In the genomic region with DNA sequence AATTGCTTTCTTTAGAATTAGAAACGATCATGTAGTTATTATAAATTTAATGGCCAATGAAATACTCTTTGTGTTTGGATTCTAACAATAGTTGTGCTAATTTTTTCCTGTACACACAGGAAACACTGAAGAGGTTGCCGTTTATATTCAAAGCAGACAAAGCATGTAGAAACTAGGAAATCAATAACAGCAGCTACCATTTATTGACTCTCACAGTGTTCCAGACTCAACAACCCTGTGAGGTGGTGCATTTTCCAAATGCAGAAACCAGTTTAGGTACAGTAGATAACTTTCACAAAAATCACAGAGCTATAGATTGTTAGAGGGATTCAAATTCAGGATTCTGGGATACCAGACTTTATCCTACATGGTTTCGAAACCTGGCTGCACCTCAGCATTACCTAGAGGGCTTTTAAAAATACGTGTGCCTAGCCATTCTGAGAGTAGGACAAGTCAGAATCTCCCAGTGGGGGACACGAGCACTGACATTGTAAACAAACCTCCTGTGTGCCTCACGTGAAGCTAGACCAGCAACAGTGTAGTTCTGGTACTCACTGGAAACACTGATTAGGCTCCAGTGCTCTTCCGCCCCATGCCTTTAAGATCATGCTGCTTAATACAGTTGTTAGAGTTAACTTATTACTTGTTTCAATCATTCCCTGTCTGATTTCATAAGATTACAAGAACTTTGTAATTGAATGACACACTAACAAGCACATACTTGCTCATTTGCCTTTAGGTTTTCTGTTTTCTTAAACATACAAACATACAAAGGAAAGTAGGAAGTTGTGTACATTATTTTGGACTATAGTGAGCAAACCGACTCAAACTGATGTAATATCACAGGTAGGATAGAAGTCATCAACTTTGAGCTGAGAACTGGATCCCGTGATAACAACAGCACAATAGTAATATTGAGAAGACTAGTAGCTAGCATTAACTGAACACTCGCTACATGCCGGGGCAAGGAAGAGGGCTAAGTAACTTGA, we compare ENCODE assay signal across 16 cellular contexts.
DNase-seq lines count a peak whose midpoint lies in the region; ATAC-seq and TF ChIP-seq lines count a peak whose summit lies in the region.
"Had no signal": no experiment of that assay in that cellular context is flagged by ENCODE, and none has a peak within 500 bp of the region (broad histone marks: within the 10 kb centered on the region; RNA-seq: fewer than 3 reads in every experiment).

No MANE protein-coding gene starts in this region.

- peaks cover 6% of the 10 kb centered on the region for H3K4me1 ChIP-seq in GM23338 (ENCODE audit: insufficient read depth)
- peaks cover 0 to 3% of the 10 kb centered on the region in 2 donors for H3K4me1 ChIP-seq in esophagus (ENCODE audit: control insufficient read depth in 2 of 2, insufficient read depth in 2 of 2, low read length in 1 of 2)
- H3K4me1 ChIP-seq: left lung, testis had no signal

- no peaks in the 10 kb centered on the region for H3K27me3 ChIP-seq in GM23338 (ENCODE audit: insufficient read depth)
- H3K27me3 ChIP-seq in esophagus (ENCODE audit: control insufficient read depth in 1 of 2, insufficient read depth in 2 of 2, low read length in 2 of 2): no peaks in the 10 kb centered on the region
- H3K27me3 ChIP-seq: left lung, testis had no signal

- no peak for ATAC-seq in GM23338
- ATAC-seq: activated naive CD8-positive, alpha-beta T cell treated with anti-CD3 and anti-CD28 coated beads, Interleukin-2, amount 50 U/mL, for 24 hours; left lung had no signal

- no peak overlapping the region for H3K4me2 ChIP-seq in GM23338

- H3K27me3 Mint-ChIP-seq in GM23338 (ENCODE audit: insufficient read depth, low read depth, poor library complexity): no peaks in the 10 kb centered on the region
- H3K27me3 Mint-ChIP-seq: activated naive CD8-positive, alpha-beta T cell treated with anti-CD3 and anti-CD28 coated beads, Interleukin-2, amount 50 U/mL, for 24 hours had no signal

- no peak for TF ChIP-seq CTCF in GM23338 (conservative IDR thresholded peaks at IDR 0.05; ENCODE audit: low read depth in 2 of 2)

- no peaks in the 10 kb centered on the region for H3K9me3 ChIP-seq in esophagus (ENCODE audit: control insufficient read depth in 2 of 2, insufficient read depth in 1 of 2, low read depth in 1 of 2, low read length in 1 of 2)
- H3K9me3 ChIP-seq: left lung, testis had no signal

- H3F3A ChIP-seq in GM23338 (replicated peaks; ENCODE audit: low read depth): no peaks in the 10 kb centered on the region

- H2AFZ ChIP-seq in GM23338: no peak overlapping the region

- no peaks in the 10 kb centered on the region for H3K9me3 Mint-ChIP-seq in GM23338
- H3K9me3 Mint-ChIP-seq: activated naive CD8-positive, alpha-beta T cell treated with anti-CD3 and anti-CD28 coated beads, Interleukin-2, amount 50 U/mL, for 24 hours had no signal

- no peaks in the 10 kb centered on the region; the same call in 1 of the 2 replicates for H3K36me3 ChIP-seq in GM23338 (ENCODE audit: insufficient read depth)
- H3K36me3 ChIP-seq in esophagus (ENCODE audit: control insufficient read depth in 2 of 2, insufficient read depth in 2 of 2, low read length in 1 of 2): peaks cover 0 to 2% of the 10 kb centered on the region in 2 donors
- H3K36me3 ChIP-seq: left lung had no signal

- 60 to 63% methylated on average over 11 of the region's 11 CpGs for WGBS in esophagus, 2 donors

- H3K36me3 Mint-ChIP-seq in GM23338 (ENCODE audit: low read depth): peaks cover 4% of the 10 kb centered on the region; the same call in 2 of the 3 replicates

- no peak overlapping the region for H3K4me3 Mint-ChIP-seq in GM23338
- H3K4me3 Mint-ChIP-seq: activated naive CD8-positive, alpha-beta T cell treated with anti-CD3 and anti-CD28 coated beads, Interleukin-2, amount 50 U/mL, for 24 hours had no signal

- H3K4me1 Mint-ChIP-seq in GM23338: peaks cover 20% of the 10 kb centered on the region; the same call in 2 of the 3 replicates

- peak; percentile 9 for DNase-seq in COLO668 (lab: John Stamatoyannopoulos, UW; ENCODE audit: unreplicated experiment)
- no peak for DNase-seq in GM23338 (ENCODE audit: low spot score)
- peak; percentile 67 for DNase-seq in NCI-H345 (lab: John Stamatoyannopoulos, UW)
- DNase-seq in NCI-H128 (lab: John Stamatoyannopoulos, UW; ENCODE audit: unreplicated experiment): no peak
- no peak for DNase-seq in central memory CD4-positive, alpha-beta T cell
- no peak for DNase-seq in activated CD8-positive, alpha-beta memory T cell treated with anti-CD3 and anti-CD28 coated beads, Interleukin-2, amount 50 U/mL, for 4 hours
- DNase-seq in activated naive CD4-positive, alpha-beta T cell treated with Interleukin-2 at 50 U/mL for 16 hours: no peak
- DNase-seq: activated CD4-positive, alpha-beta T cell treated with anti-CD3 and anti-CD28 coated beads, Interleukin-2, amount 50 U/mL, for 48 hours; activated naive CD8-positive, alpha-beta T cell treated with anti-CD3 and anti-CD28 coated beads, Interleukin-2, amount 50 U/mL, for 24 hours; activated T-cell treated with anti-CD3 and anti-CD28 coated beads, Interleukin-2, amount 50 U/mL, for 48 hours; DMS53; left lung; NCI-H1694 treated with DMSO at 0.1 percent for 48 hours; small intestine; testis had no signal

- H3K27ac ChIP-seq in GM23338 (ENCODE audit: low read depth) (0 out of 2 replicates have a peak overlapping the region, but pooled peaks have one; percentile 27), esophagus (ENCODE audit: low read depth in 2 of 2, low read length in 1 of 2) (peak overlapping the region; percentile 27 to 71)
- H3K27ac ChIP-seq: left lung, testis had no signal

- no peak overlapping the region; the same call in 1 of the 2 replicates for H3K27ac Mint-ChIP-seq in GM23338
- H3K27ac Mint-ChIP-seq: activated naive CD8-positive, alpha-beta T cell treated with anti-CD3 and anti-CD28 coated beads, Interleukin-2, amount 50 U/mL, for 24 hours had no signal

- H3K4me3 ChIP-seq in GM23338 (no peak overlapping the region), esophagus (ENCODE audit: low read depth in 1 of 2, low read length in 2 of 2) (no peak overlapping the region)
- H3K4me3 ChIP-seq: left lung, testis had no signal

- no peaks in the 10 kb centered on the region for H3K9me2 ChIP-seq in GM23338 (ENCODE audit: insufficient read depth)

- H4K20me1 ChIP-seq in GM23338 (replicated peaks; ENCODE audit: insufficient read depth): 0 out of 2 replicates have a peak, but pooled peaks cover 3% of the 10 kb centered on the region

- peaks cover 43% of the 10 kb centered on the region for H3K79me2 ChIP-seq in GM23338 (replicated peaks; ENCODE audit: insufficient read depth)

TF ChIP-seq in GM23338, 12 proteins besides CTCF, POLR2A, EP300 and RAD21:
- TF ChIP-seq CREB1 (CRISPR knock-in tag; IDR thresholded peaks at IDR 0.05; ENCODE audit: low read depth): no peak
- no peak for TF ChIP-seq EZH2 (IDR thresholded peaks at IDR 0.05; ENCODE audit: low read depth, unreplicated experiment)
- no peak for TF ChIP-seq STAT1 (IDR thresholded peaks at IDR 0.05; ENCODE audit: unreplicated experiment)
- no peak for TF ChIP-seq JUNB (IDR thresholded peaks at IDR 0.05; ENCODE audit: unreplicated experiment)
- TF ChIP-seq ZNF331 (CRISPR knock-in tag; IDR thresholded peaks at IDR 0.05; ENCODE audit: low read depth): no peak
- no peak for TF ChIP-seq POLR2AphosphoS5 (IDR thresholded peaks at IDR 0.05; ENCODE audit: low read depth)
- TF ChIP-seq, protein P1, sequence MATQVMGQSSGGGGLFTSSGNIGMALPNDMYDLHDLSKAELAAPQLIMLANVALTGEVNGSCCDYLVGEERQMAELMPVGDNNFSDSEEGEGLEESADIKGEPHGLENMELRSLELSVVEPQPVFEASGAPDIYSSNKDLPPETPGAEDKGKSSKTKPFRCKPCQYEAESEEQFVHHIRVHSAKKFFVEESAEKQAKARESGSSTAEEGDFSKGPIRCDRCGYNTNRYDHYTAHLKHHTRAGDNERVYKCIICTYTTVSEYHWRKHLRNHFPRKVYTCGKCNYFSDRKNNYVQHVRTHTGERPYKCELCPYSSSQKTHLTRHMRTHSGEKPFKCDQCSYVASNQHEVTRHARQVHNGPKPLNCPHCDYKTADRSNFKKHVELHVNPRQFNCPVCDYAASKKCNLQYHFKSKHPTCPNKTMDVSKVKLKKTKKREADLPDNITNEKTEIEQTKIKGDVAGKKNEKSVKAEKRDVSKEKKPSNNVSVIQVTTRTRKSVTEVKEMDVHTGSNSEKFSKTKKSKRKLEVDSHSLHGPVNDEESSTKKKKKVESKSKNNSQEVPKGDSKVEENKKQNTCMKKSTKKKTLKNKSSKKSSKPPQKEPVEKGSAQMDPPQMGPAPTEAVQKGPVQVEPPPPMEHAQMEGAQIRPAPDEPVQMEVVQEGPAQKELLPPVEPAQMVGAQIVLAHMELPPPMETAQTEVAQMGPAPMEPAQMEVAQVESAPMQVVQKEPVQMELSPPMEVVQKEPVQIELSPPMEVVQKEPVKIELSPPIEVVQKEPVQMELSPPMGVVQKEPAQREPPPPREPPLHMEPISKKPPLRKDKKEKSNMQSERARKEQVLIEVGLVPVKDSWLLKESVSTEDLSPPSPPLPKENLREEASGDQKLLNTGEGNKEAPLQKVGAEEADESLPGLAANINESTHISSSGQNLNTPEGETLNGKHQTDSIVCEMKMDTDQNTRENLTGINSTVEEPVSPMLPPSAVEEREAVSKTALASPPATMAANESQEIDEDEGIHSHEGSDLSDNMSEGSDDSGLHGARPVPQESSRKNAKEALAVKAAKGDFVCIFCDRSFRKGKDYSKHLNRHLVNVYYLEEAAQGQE (IDR thresholded peaks at IDR 0.05; ENCODE audit: unreplicated experiment): no peak
- no peak for TF ChIP-seq EZH2phosphoT487 (IDR thresholded peaks at IDR 0.05; ENCODE audit: unreplicated experiment)

Comparison
In these comparisons a context has a peak if more than half of its experiments do, and no peak if none do; other contexts are left out.
1. DNase-seq: peak in COLO668 (single experiment) and NCI-H345 (single experiment); none in GM23338 (single experiment), NCI-H128 (single experiment), central memory CD4-positive, alpha-beta T cell (single experiment), activated CD8-positive, alpha-beta memory T cell treated with anti-CD3 and anti-CD28 coated beads, Interleukin-2, amount 50 U/mL, for 4 hours (single experiment) and activated naive CD4-positive, alpha-beta T cell treated with Interleukin-2 at 50 U/mL for 16 hours (single experiment).